In genomic region chr16:70687671-70688265, GRCh38 we compare ENCODE assay signal across 12 cellular contexts. TPM values are rescaled to one million over a fixed set of nuclear protein-coding genes. Genes with fewer than 3 reads are reported as not detected.
DNase-seq lines count a peak whose midpoint lies in the region; ATAC-seq and TF ChIP-seq lines count a peak whose summit lies in the region.
"Had no signal": no experiment of that assay in that cellular context is flagged by ENCODE, and none has a peak within 500 bp of the region (broad histone marks: within the 10 kb centered on the region; RNA-seq: fewer than 3 reads in every experiment).

No MANE protein-coding gene starts in this region.

- H3K79me2 ChIP-seq in SK-N-SH (ENCODE audit: insufficient read depth) = peaks cover 28% of the 10 kb centered on the region

- H3K4me1 Mint-ChIP-seq in nephron progenitor cell = peaks cover 48% of the 10 kb centered on the region

- no peaks in the 10 kb centered on the region for H3K9me2 ChIP-seq in SK-N-SH

- no peaks in the 10 kb centered on the region for H3K27me3 ChIP-seq in SK-N-SH (ENCODE audit: insufficient read depth)
- H3K27me3 ChIP-seq in esophagus squamous epithelium = no peaks in the 10 kb centered on the region
- no peaks in the 10 kb centered on the region for H3K27me3 ChIP-seq in upper lobe of right lung

- peak overlapping the region; percentile 77 for H3K4me3 Mint-ChIP-seq in nephron progenitor cell

- no peak overlapping the region for H2AFZ ChIP-seq in SK-N-SH (ENCODE audit: low read depth)

- no peaks in the 10 kb centered on the region for H3F3A ChIP-seq in SK-N-SH (replicated peaks; ENCODE audit: insufficient read depth)

- POLR2A ChIA-PET in SK-N-SH (lab: Yijun Ruan, JAX) = interaction anchor here (0.9 to 2.5 kb wide), 5 partner anchors 8 to 84 kb away, joined by 3 to 5 read pairs (median 4); no protein-coding TSS in a partner anchor

- no peak for TF ChIP-seq CTCF in SK-N-SH (IDR thresholded peaks at IDR 0.05)
- no peak for TF ChIP-seq CTCF in esophagus squamous epithelium (IDR thresholded peaks at IDR 0.05)
- TF ChIP-seq CTCF in nephron progenitor cell (IDR thresholded peaks at IDR 0.05) = no peak
- no peak for TF ChIP-seq CTCF in upper lobe of right lung (IDR thresholded peaks at IDR 0.05)

- no peak for DNase-seq in SK-N-SH
- DNase-seq in esophagus squamous epithelium (lab: John Stamatoyannopoulos, UW) = no peak
- no peak for DNase-seq in nephron progenitor cell
- no peak for DNase-seq in upper lobe of right lung
- no peak for DNase-seq in NCI-H2171 (lab: John Stamatoyannopoulos, UW)
- no peak for DNase-seq in GM19240 (ENCODE audit: insufficient read length, low spot score)
- DNase-seq in SKM-1 (lab: John Stamatoyannopoulos, UW; ENCODE audit: unreplicated experiment) = no peak
- DNase-seq: naive B cell, NCI-H748 treated with DMSO at 0.1 percent for 48 hours had no signal

- 98% methylated on average over 7 of the region's 18 CpGs for WGBS in SK-N-SH (ENCODE audit: low lambda C conversion rate)
- WGBS in esophagus squamous epithelium, 2 donors = 63 to 76% methylated on average over 4 to 12 of the region's 18 CpGs

- intact Hi-C loops in esophagus squamous epithelium (cut with DNase I) = no loop called here
- intact Hi-C loops in upper lobe of right lung (cut with DNase I) = no loop called here

- no peaks in the 10 kb centered on the region for H3K36me3 Mint-ChIP-seq in nephron progenitor cell (ENCODE audit: low read depth)
- H3K36me3 Mint-ChIP-seq: naive B cell had no signal

- H3K36me3 ChIP-seq in SK-N-SH (replicated peaks in 1 of 2; ENCODE audit: control insufficient read depth in 1 of 2, insufficient read depth in 2 of 2, low read length in 1 of 2) = peaks cover 4 to 8% of the 10 kb centered on the region in 2 experiments
- H3K36me3 ChIP-seq in esophagus squamous epithelium = peaks cover 0 to 13% (median 0%) of the 10 kb centered on the region in 3 donors
- no peaks in the 10 kb centered on the region for H3K36me3 ChIP-seq in upper lobe of right lung

- H3K27ac ChIP-seq in SK-N-SH (ENCODE audit: low read depth in 2 of 2, low read length in 1 of 2) (peak overlapping the region; percentile 47 to 93; a peak in 3 of 4 replicates), esophagus squamous epithelium (peak overlapping the region; percentile 85 to 95 (median 92)), upper lobe of right lung (peak overlapping the region; percentile 89)

- no peak for TF ChIP-seq POLR2A in esophagus squamous epithelium (IDR thresholded peaks at IDR 0.05)

- TF ChIP-seq RAD21 in SK-N-SH (IDR thresholded peaks at IDR 0.05; ENCODE audit: low read length) = no peak

- CTCF ChIA-PET in SK-N-SH (lab: Yijun Ruan, JAX) = interaction anchor here (0.8 to 4.9 kb wide), 12 partner anchors 8 to 82 kb away, joined by 3 to 39 read pairs (median 8); no protein-coding TSS in a partner anchor

- peak overlapping the region; percentile 86 for H3K27ac Mint-ChIP-seq in nephron progenitor cell

- no peak overlapping the region for H3K9ac ChIP-seq in SK-N-SH

- no peak for TF ChIP-seq EP300 in SK-N-SH (IDR thresholded peaks at IDR 0.05; ENCODE audit: borderline replicate concordance in 1 of 2, low read depth in 1 of 2, low read length in 1 of 2)

- H3K4me1 ChIP-seq in SK-N-SH (ENCODE audit: control insufficient read depth in 1 of 2, insufficient read depth in 2 of 2, low read depth in 1 of 2, low read length in 1 of 2) = peaks cover 39 to 88% of the 10 kb centered on the region in 2 experiments
- peaks cover 76 to 95% (median 86%) of the 10 kb centered on the region in 3 donors for H3K4me1 ChIP-seq in esophagus squamous epithelium
- peaks cover 76% of the 10 kb centered on the region for H3K4me1 ChIP-seq in upper lobe of right lung

- H3K9me3 Mint-ChIP-seq in nephron progenitor cell = no peaks in the 10 kb centered on the region
- H3K9me3 Mint-ChIP-seq: naive B cell had no signal

- H4K20me1 ChIP-seq in SK-N-SH (ENCODE audit: insufficient read depth) = peaks cover 20% of the 10 kb centered on the region

- ATAC-seq in SK-N-SH treated with all-trans-retinoic acid at 6 μM for 48 hours (no peak), upper lobe of right lung (no peak)

- no peaks in the 10 kb centered on the region for H3K9me3 ChIP-seq in SK-N-SH
- H3K9me3 ChIP-seq in esophagus squamous epithelium = no peaks in the 10 kb centered on the region
- H3K9me3 ChIP-seq in upper lobe of right lung = no peaks in the 10 kb centered on the region

- H3K27me3 Mint-ChIP-seq in nephron progenitor cell (ENCODE audit: low read depth, poor library complexity) = peaks cover 8% of the 10 kb centered on the region

- peak overlapping the region; percentile 22; the same call in 1 of the 2 replicates for H3K4me2 ChIP-seq in SK-N-SH

- H3K4me3 ChIP-seq in SK-N-SH (ENCODE audit: low read depth in 2 of 2, low read length in 1 of 2) = no peak overlapping the region
- H3K4me3 ChIP-seq in esophagus squamous epithelium = no peak overlapping the region
- no peak overlapping the region for H3K4me3 ChIP-seq in upper lobe of right lung

TF ChIP-seq in SK-N-SH, 30 proteins besides CTCF, POLR2A, EP300 and RAD21:
- TF ChIP-seq REST (IDR thresholded peaks at IDR 0.05; ENCODE audit: low read depth, low read length) (no peak), FOXJ3 (CRISPR knock-in tag; IDR thresholded peaks at IDR 0.05) (0 out of 2 replicates have a peak, but pooled peaks have one; percentile 14), CHD2 (IDR thresholded peaks at IDR 0.05; ENCODE audit: low read length, partially characterized antibody) (no peak), YY1 (IDR thresholded peaks at IDR 0.05; ENCODE audit: low read depth) (no peak), TEAD4 (IDR thresholded peaks at IDR 0.05; ENCODE audit: borderline replicate concordance, insufficient read depth) (no peak)

TF ChIP-seq in SK-N-SH treated with all-trans-retinoic acid at 6 μM for 48 hours, 23 proteins besides CTCF, POLR2A, EP300 and RAD21 (continues in another document):
- TF ChIP-seq RARB (CRISPR knock-in tag; IDR thresholded peaks at IDR 0.05) (no peak), ZC3H10 (CRISPR knock-in tag; IDR thresholded peaks at IDR 0.05) (no peak), ESRRG (CRISPR knock-in tag; IDR thresholded peaks at IDR 0.05) (no peak), PATZ1 (CRISPR knock-in tag; IDR thresholded peaks at IDR 0.05; ENCODE audit: borderline replicate concordance) (no peak), ZFP30 (CRISPR knock-in tag; IDR thresholded peaks at IDR 0.05) (no peak), GLIS3 (CRISPR knock-in tag; IDR thresholded peaks at IDR 0.05) (no peak), CREB5 (CRISPR knock-in tag; IDR thresholded peaks at IDR 0.05; ENCODE audit: low read depth) (no peak), ZNF70 (CRISPR knock-in tag; IDR thresholded peaks at IDR 0.05) (no peak), ZNF8 (CRISPR knock-in tag; IDR thresholded peaks at IDR 0.05) (no peak), OSR1 (CRISPR knock-in tag; IDR thresholded peaks at IDR 0.05) (no peak), TOX (CRISPR knock-in tag; IDR thresholded peaks at IDR 0.05; ENCODE audit: borderline replicate concordance) (no peak), ISL1 (CRISPR knock-in tag; IDR thresholded peaks at IDR 0.05) (no peak), CSRNP3 (CRISPR knock-in tag; IDR thresholded peaks at IDR 0.05) (no peak)

RNA-seq across cellular contexts. Expression of gene MTSS2, which starts 1.9 kb away (rescaled TPM):
- 41.3 and 54.1 TPM in 2 replicates for polyA plus RNA-seq in SK-N-SH (2012; rRNA removed)
- polyA plus RNA-seq in SK-N-SH (2012; cell fraction: cytosol; rRNA removed) = 25.3 and 37.7 TPM in 2 replicates
- polyA plus RNA-seq in SK-N-SH (2012; cell fraction: nucleus; rRNA removed) = 114 and 150 TPM in 2 replicates
- total RNA-seq in esophagus squamous epithelium (10 to 100 TPM; 15.5 to 39.7 (median 27.5) TPM), upper lobe of right lung (81.3 TPM)

RNA-seq across cellular contexts. Expression of gene IL34, which starts 41.4 kb away (rescaled TPM):
- polyA plus RNA-seq in SK-N-SH (2012; rRNA removed) = 0.18 and 0.19 TPM in 2 replicates
- polyA plus RNA-seq in SK-N-SH (2012; cell fraction: cytosol; rRNA removed) = 0.17 and 0.26 TPM in 2 replicates
- 0.27 and 0.36 TPM in 2 replicates for polyA plus RNA-seq in SK-N-SH (2012; cell fraction: nucleus; rRNA removed)
- total RNA-seq in esophagus squamous epithelium (10 to 100 TPM in 2 of 4 donors, 1 to 10 TPM in 2; 3.2 to 26.6 (median 9.1) TPM), upper lobe of right lung (3.3 TPM)
- total RNA-seq: A673; T-helper 2 cell treated with Interferon-gamma antibody and Interleukin-4, amounts not matched to agents 100 ng/mL and 5 ng/mL, for 36 hours had no signal
